25 cellular contexts compared by ENCODE assay signal in genomic region chr7:82696631-82697030, GRCh38.
DNase-seq lines count a peak whose midpoint lies in the region; ATAC-seq, FAIRE-seq and TF ChIP-seq lines count a peak whose summit lies in the region.
"Had no signal": no experiment of that assay in that cellular context is flagged by ENCODE, and none has a peak within 500 bp of the region (broad histone marks: within the 10 kb centered on the region; RNA-seq: fewer than 3 reads in every experiment).

No MANE protein-coding gene starts in this region.

- no peaks in the 10 kb centered on the region for H3K27me3 Mint-ChIP-seq in GM23338 (ENCODE audit: insufficient read depth, low read depth, poor library complexity)
- H3K27me3 Mint-ChIP-seq: CD4-positive, alpha-beta T cell; CD8-positive, alpha-beta memory T cell had no signal

- H3K4me1 ChIP-seq in GM23338 (ENCODE audit: insufficient read depth) = peaks cover 3% of the 10 kb centered on the region; the same call in 1 of the 2 replicates
- H3K4me1 ChIP-seq in IMR-90 (ENCODE audit: control insufficient read depth, insufficient read depth, low read length) = peaks cover 2% of the 10 kb centered on the region; the same call in 1 of the 2 replicates
- H3K4me1 ChIP-seq in H1 (replicated peaks in 1 of 4; ENCODE audit: control insufficient read depth in 3 of 4, insufficient read depth in 4 of 4, low read length in 3 of 4) = no peaks in the 10 kb centered on the region
- peaks cover 0 to 7% of the 10 kb centered on the region in 2 experiments for H3K4me1 ChIP-seq in trophoblast cell (ENCODE audit: control insufficient read depth in 1 of 2, insufficient read depth in 2 of 2, low read length in 2 of 2)
- H3K4me1 ChIP-seq: BLaER1 treated with 17β-estradiol and CSF1 and Interleukin-3, amounts not matched to agents 10 nM and 100 nM had no signal

- DNase-seq in GM23338 (ENCODE audit: low spot score) (no peak), IMR-90 (no peak), H1 (ENCODE audit: low read depth in 1 of 2, low spot score in 2 of 2) (no peak), trophoblast cell (peak; percentile 65 to 81), NCI-H1105 treated with DMSO at 0.1 percent for 48 hours (lab: John Stamatoyannopoulos, UW) (no peak), GM03348 (ENCODE audit: low spot score) (no peak), NCI-H2107 (lab: John Stamatoyannopoulos, UW) (no peak)
- DNase-seq: 8988T; ACHN; AML-193; BE2C; CD4-positive, alpha-beta T cell; CD8-positive, alpha-beta memory T cell; DMS 273 treated with DMSO at 0.1 percent for 48 hours; DMS79; EL; GDM1; GOT3; H7; HFFc6 had no signal

- no peak overlapping the region for H3K4me3 Mint-ChIP-seq in GM23338
- H3K4me3 Mint-ChIP-seq: CD14-positive monocyte; CD4-positive, alpha-beta T cell; CD8-positive, alpha-beta memory T cell; HFFc6 had no signal

- H3K79me2 ChIP-seq in GM23338 (replicated peaks; ENCODE audit: insufficient read depth) (no peaks in the 10 kb centered on the region), H1 (ENCODE audit: control insufficient read depth in 1 of 2, insufficient read depth in 2 of 2, low read length in 2 of 2) (no peaks in the 10 kb centered on the region), trophoblast cell (ENCODE audit: control insufficient read depth, insufficient read depth, low read length, poor library complexity) (no peaks in the 10 kb centered on the region)

- BruUV-seq in IMR-90 (replicated peaks; lab: Mats Ljungman, UMichigan) = no TSS peak

- no peak for FAIRE-seq in H1 (lab: Jason Lieb, UNC)
- FAIRE-seq: A549, D721Med, GM12891 had no signal

- H4K12ac ChIP-seq in trophoblast cell (ENCODE audit: low read depth, low read length) = no peak overlapping the region

- H4K20me1 ChIP-seq in GM23338 (replicated peaks; ENCODE audit: insufficient read depth) = no peaks in the 10 kb centered on the region
- H4K20me1 ChIP-seq in IMR-90 (ENCODE audit: insufficient read depth, low read length) = no peaks in the 10 kb centered on the region
- no peaks in the 10 kb centered on the region for H4K20me1 ChIP-seq in H1 (replicated peaks in 1 of 2; ENCODE audit: control insufficient read depth in 1 of 2, insufficient read depth in 2 of 2, low read length in 2 of 2)
- H4K20me1 ChIP-seq: BLaER1 treated with 17β-estradiol and CSF1 and Interleukin-3, amounts not matched to agents 10 nM and 100 nM had no signal

- H3K79me1 ChIP-seq in IMR-90 (ENCODE audit: low read depth in 1 of 2, low read length in 2 of 2) (no peaks in the 10 kb centered on the region), H1 (ENCODE audit: low read depth, low read length) (no peaks in the 10 kb centered on the region), trophoblast cell (ENCODE audit: low read length) (no peaks in the 10 kb centered on the region)

- H2BK5ac ChIP-seq in IMR-90 (ENCODE audit: low read depth, low read length, poor library complexity, severe bottlenecking) (no peak overlapping the region), H1 (ENCODE audit: low read depth, low read length) (no peak overlapping the region), trophoblast cell (ENCODE audit: low read depth, low read length, poor library complexity) (no peak overlapping the region)

- H4K5ac ChIP-seq in IMR-90 (ENCODE audit: low read depth, low read length) (no peak overlapping the region), H1 (ENCODE audit: insufficient read length, low read depth, low read length) (no peak overlapping the region)

- no peak for TF ChIP-seq EP300 in H1 (IDR thresholded peaks at IDR 0.05; ENCODE audit: borderline replicate concordance in 1 of 2, low read depth in 2 of 2, low read length in 2 of 2)

- H3K56ac ChIP-seq in IMR-90 (ENCODE audit: extremely low read depth, insufficient read depth, low read length) (no peak overlapping the region), H1 (replicated peaks; ENCODE audit: insufficient read length, low read depth, low read length) (no peak overlapping the region)

- intact Hi-C loops in IMR-90 (cut with micrococcal nuclease) = no loop called here

- H3K23me2 ChIP-seq in H1 (ENCODE audit: low read depth, low read length) = no peaks in the 10 kb centered on the region; the same call in 1 of the 2 replicates

- no peaks in the 10 kb centered on the region for H3K36me3 Mint-ChIP-seq in GM23338 (ENCODE audit: low read depth)
- H3K36me3 Mint-ChIP-seq: CD14-positive monocyte; CD8-positive, alpha-beta memory T cell had no signal

- POLR2A ChIA-PET in IMR-90 (lab: Charles Lee; ENCODE audit: unreplicated experiment) = no interaction called here
- POLR2A ChIA-PET in H1 (lab: Charles Lee; ENCODE audit: partially characterized antibody) = no interaction called here

- H3K14ac ChIP-seq in IMR-90 (replicated peaks; ENCODE audit: low read depth, low read length) (0 out of 2 replicates have a peak overlapping the region, but pooled peaks have one; percentile 54), H1 (ENCODE audit: insufficient read length) (no peak overlapping the region), trophoblast cell (ENCODE audit: low read length) (no peak overlapping the region)

- H3K36me3 ChIP-seq in GM23338 (ENCODE audit: insufficient read depth) (no peaks in the 10 kb centered on the region), IMR-90 (ENCODE audit: control insufficient read depth, insufficient read depth, low read length) (no peaks in the 10 kb centered on the region), H1 (ENCODE audit: control insufficient read depth in 2 of 4, insufficient read depth in 4 of 4, low read length in 3 of 4) (no peaks in the 10 kb centered on the region), trophoblast cell (ENCODE audit: control insufficient read depth in 1 of 2, insufficient read depth in 2 of 2, low read length in 2 of 2) (no peaks in the 10 kb centered on the region)
- H3K36me3 ChIP-seq: BE2C; BLaER1 treated with 17β-estradiol and CSF1 and Interleukin-3, amounts not matched to agents 10 nM and 100 nM had no signal

- H4K8ac ChIP-seq in IMR-90 (ENCODE audit: low read depth in 2 of 2, low read length in 2 of 2) (no peak overlapping the region), H1 (ENCODE audit: extremely low read depth, insufficient read depth, low read length) (no peak overlapping the region), trophoblast cell (ENCODE audit: low read depth, low read length) (no peak overlapping the region)

- H3K9me2 ChIP-seq in GM23338 (ENCODE audit: insufficient read depth) = peaks cover 4% of the 10 kb centered on the region; the same call in 1 of the 2 replicates

- H2BK15ac ChIP-seq in IMR-90 (ENCODE audit: low read depth, low read length) (no peak overlapping the region), H1 (ENCODE audit: low read length) (no peak overlapping the region)

- H2BK20ac ChIP-seq in IMR-90 (ENCODE audit: low read depth, low read length) (no peak overlapping the region), H1 (ENCODE audit: low read length) (no peak overlapping the region)

- H3K9ac ChIP-seq in IMR-90 (ENCODE audit: low read depth, low read length) (no peak overlapping the region), H1 (replicated peaks in 1 of 4; ENCODE audit: extremely low read depth in 1 of 4, low read depth in 3 of 4, low read length in 3 of 4) (no peak overlapping the region), trophoblast cell (ENCODE audit: low read length) (no peak overlapping the region)
- H3K9ac ChIP-seq: BLaER1 treated with 17β-estradiol and CSF1 and Interleukin-3, amounts not matched to agents 10 nM and 100 nM had no signal

- H2AFZ ChIP-seq in GM23338 = peak overlapping the region; percentile 85; the same call in 1 of the 2 replicates
- H2AFZ ChIP-seq in IMR-90 (replicated peaks; ENCODE audit: low read length, poor library complexity) = no peak overlapping the region
- peak overlapping the region; percentile 94; the same call in 1 of the 2 replicates for H2AFZ ChIP-seq in H1 (ENCODE audit: low read length)
- H2AFZ ChIP-seq in trophoblast cell (ENCODE audit: insufficient read depth, low read length, poor library complexity) = no peak overlapping the region

- H2AK5ac ChIP-seq in IMR-90 (ENCODE audit: low read depth, low read length) (no peak overlapping the region), H1 (ENCODE audit: low read depth, low read length) (no peak overlapping the region), trophoblast cell (ENCODE audit: low read length) (no peak overlapping the region)

- H3K9me3 ChIP-seq in IMR-90 (ENCODE audit: control insufficient read depth, insufficient read depth, low read length) (0 out of 2 replicates have a peak, but pooled peaks cover 2% of the 10 kb centered on the region), H1 (ENCODE audit: insufficient read depth in 2 of 2, low read depth in 1 of 2, low read length in 1 of 2) (no peaks in the 10 kb centered on the region), trophoblast cell (ENCODE audit: insufficient read depth, low read depth, low read length) (no peaks in the 10 kb centered on the region)
- H3K9me3 ChIP-seq: BE2C; BLaER1 treated with 17β-estradiol and CSF1 and Interleukin-3, amounts not matched to agents 10 nM and 100 nM had no signal

- no peaks in the 10 kb centered on the region for H3K27me3 ChIP-seq in GM23338 (ENCODE audit: insufficient read depth)
- no peaks in the 10 kb centered on the region for H3K27me3 ChIP-seq in IMR-90 (ENCODE audit: control insufficient read depth, insufficient read depth, low read length)
- no peaks in the 10 kb centered on the region for H3K27me3 ChIP-seq in H1 (replicated peaks in 1 of 4; ENCODE audit: control insufficient read depth in 3 of 4, extremely low read depth in 1 of 4, insufficient read depth in 3 of 4, low read length in 3 of 4)
- H3K27me3 ChIP-seq in trophoblast cell (ENCODE audit: insufficient read depth, low read length) = no peaks in the 10 kb centered on the region
- H3K27me3 ChIP-seq: BE2C; BLaER1 treated with 17β-estradiol and CSF1 and Interleukin-3, amounts not matched to agents 10 nM and 100 nM had no signal

- no peak overlapping the region for H3K27ac ChIP-seq in GM23338 (ENCODE audit: low read depth)
- no peak overlapping the region for H3K27ac ChIP-seq in IMR-90 (ENCODE audit: insufficient read depth, low read length)
- no peak overlapping the region for H3K27ac ChIP-seq in H1 (ENCODE audit: low read depth, low read length)
- no peak overlapping the region for H3K27ac ChIP-seq in trophoblast cell (ENCODE audit: low read depth, low read length)
- H3K27ac ChIP-seq: A549; BLaER1 treated with 17β-estradiol and CSF1 and Interleukin-3, amounts not matched to agents 10 nM and 100 nM had no signal

- H4K91ac ChIP-seq in IMR-90 (ENCODE audit: insufficient read depth, low read depth, low read length) (no peak overlapping the region), H1 (replicated peaks; ENCODE audit: insufficient read length, low read length) (no peak overlapping the region), trophoblast cell (ENCODE audit: low read depth, low read length) (no peak overlapping the region)

- TF ChIP-seq RAD21 in IMR-90 (IDR thresholded peaks at IDR 0.05; ENCODE audit: low read length) = no peak
- TF ChIP-seq RAD21 in H1 (IDR thresholded peaks at IDR 0.05 in 1 of 2, conservative IDR thresholded peaks at IDR 0.05 in 1 of 2; ENCODE audit: low read depth in 2 of 2, low read length in 2 of 2) = no peak

- TF ChIP-seq POLR2A in IMR-90 (IDR thresholded peaks at IDR 0.05; ENCODE audit: low read depth, low read length) (no peak), H1 (IDR thresholded peaks at IDR 0.05; ENCODE audit: control extremely low read depth in 1 of 2, low read depth in 2 of 2, low read length in 2 of 2) (no peak)

- H3K4me3 ChIP-seq in GM23338 (no peak overlapping the region), IMR-90 (ENCODE audit: insufficient read depth, low read depth, low read length) (no peak overlapping the region), H1 (ENCODE audit: extremely low read depth in 1 of 4, insufficient read depth in 2 of 4, low read depth in 3 of 4, low read length in 4 of 4) (no peak overlapping the region), trophoblast cell (ENCODE audit: low read depth, low read length) (no peak overlapping the region)
- H3K4me3 ChIP-seq: A549; BLaER1 treated with 17β-estradiol and CSF1 and Interleukin-3, amounts not matched to agents 10 nM and 100 nM had no signal

- no peak for TF ChIP-seq CTCF in GM23338 (conservative IDR thresholded peaks at IDR 0.05; ENCODE audit: low read depth in 2 of 2)
- no peak for TF ChIP-seq CTCF in IMR-90 (conservative IDR thresholded peaks at IDR 0.05; ENCODE audit: low read depth, low read length)
- TF ChIP-seq CTCF in H1 (IDR thresholded peaks at IDR 0.05; ENCODE audit: control extremely low read depth in 1 of 3, insufficient read depth in 1 of 3, low read depth in 1 of 3, low read length in 3 of 3) = no peak

- no peak overlapping the region for H3K4me2 ChIP-seq in GM23338
- no peak overlapping the region for H3K4me2 ChIP-seq in IMR-90 (ENCODE audit: low read depth, low read length)
- no peak overlapping the region for H3K4me2 ChIP-seq in H1 (ENCODE audit: insufficient read depth in 1 of 2, low read depth in 2 of 2, low read length in 2 of 2)
- H3K4me2 ChIP-seq in trophoblast cell (ENCODE audit: low read length) = no peak overlapping the region
- H3K4me2 ChIP-seq: A549; BLaER1 treated with 17β-estradiol and CSF1 and Interleukin-3, amounts not matched to agents 10 nM and 100 nM had no signal

- WGBS in IMR-90 (ENCODE audit: extremely low coverage in 2 of 2, insufficient read length in 1 of 2), 2 experiments = 100% methylated on average over 1 of the region's 3 CpGs; no CpG with 5 or more reads in 1 of the 2 experiments
- WGBS in H1 (ENCODE audit: extremely low coverage in 1 of 2, insufficient coverage in 1 of 2, insufficient read length in 1 of 2, insufficient replicate concordance in 2 of 2, low coverage in 1 of 2, low lambda C conversion rate in 2 of 2, missing lambda C conversion rate in 1 of 2), 2 experiments = 88% methylated on average over 3 of the region's 3 CpGs; no CpG with 5 or more reads in 1 of the 2 experiments
- WGBS in trophoblast cell (ENCODE audit: extremely low coverage, insufficient coverage, insufficient read length) = no CpG with 5 or more reads among the region's 3 CpGs

- peaks cover 20% of the 10 kb centered on the region; the same call in 2 of the 3 replicates for H3K4me1 Mint-ChIP-seq in GM23338
- H3K4me1 Mint-ChIP-seq: CD14-positive monocyte; CD8-positive, alpha-beta memory T cell had no signal

- H3F3A ChIP-seq in GM23338 (replicated peaks; ENCODE audit: low read depth) = no peaks in the 10 kb centered on the region

- no peak overlapping the region for H3K27ac Mint-ChIP-seq in GM23338
- H3K27ac Mint-ChIP-seq: CD14-positive monocyte; CD4-positive, alpha-beta T cell; CD8-positive, alpha-beta memory T cell; HFFc6 had no signal

- H2BK120ac ChIP-seq in IMR-90 (ENCODE audit: low read depth, low read length) (no peak overlapping the region), H1 (replicated peaks; ENCODE audit: low read depth, low read length) (no peak overlapping the region), trophoblast cell (ENCODE audit: insufficient read depth, low read length, poor library complexity) (no peak overlapping the region)

- in situ Hi-C loops in IMR-90 (cut with MboI; ENCODE audit: low sequenced_read_pairs) = no loop called here

- dilution Hi-C loops in IMR-90 (cut with HindIII; ENCODE audit: low sequenced_read_pairs, unreplicated experiment) = no loop called here

- H2BK12ac ChIP-seq in H1 (ENCODE audit: low read depth, low read length) (no peak overlapping the region), trophoblast cell (ENCODE audit: low read length) (no peak overlapping the region)

- ATAC-seq in GM23338 = no peak
- ATAC-seq in IMR-90 (ENCODE audit: low read depth) = no peak
- ATAC-seq: A549 had no signal

- H3K9me1 ChIP-seq in IMR-90 (ENCODE audit: insufficient read depth, low read length) = no peaks in the 10 kb centered on the region

- no peak overlapping the region for H3K18ac ChIP-seq in IMR-90 (ENCODE audit: low read depth, low read length)
- H3K18ac ChIP-seq in H1 (ENCODE audit: extremely low read depth, low read length) = no peak overlapping the region
- H3K18ac ChIP-seq in trophoblast cell (ENCODE audit: low read length) = no peak overlapping the region

- no peak overlapping the region for H3K4ac ChIP-seq in IMR-90 (ENCODE audit: low read depth, low read length)
- no peak overlapping the region for H3K4ac ChIP-seq in H1 (replicated peaks; ENCODE audit: insufficient read length, low read depth, low read length)
- no peak overlapping the region for H3K4ac ChIP-seq in trophoblast cell (ENCODE audit: low read depth, low read length)

- CTCF ChIA-PET in IMR-90 (lab: Yijun Ruan, JAX) (no interaction called here), H1 (lab: Charles Lee; ENCODE audit: partially characterized antibody) (no interaction called here)

- no peaks in the 10 kb centered on the region for H3K9me3 Mint-ChIP-seq in GM23338

- H2AK9ac ChIP-seq in IMR-90 (replicated peaks; ENCODE audit: low read depth, low read length, poor library complexity) = no peak overlapping the region

- H3K23ac ChIP-seq in IMR-90 (ENCODE audit: low read depth, low read length) (no peak overlapping the region), H1 (ENCODE audit: insufficient read length) (no peak overlapping the region), trophoblast cell (ENCODE audit: low read length) (no peak overlapping the region)

Comparison
In these comparisons a context has a peak if more than half of its experiments do, and no peak if none do; other contexts are left out.
1. DNase-seq: peak in trophoblast cell (2 of 2); none in GM23338 (single experiment), IMR-90 (single experiment), H1 (0 of 2), NCI-H1105 treated with DMSO at 0.1 percent for 48 hours (single experiment), GM03348 (single experiment) and NCI-H2107 (single experiment).
2. H2AFZ ChIP-seq: peak in GM23338 (single experiment) and H1 (single experiment); none in IMR-90 (single experiment) and trophoblast cell (single experiment).